ENCODE assay signal across 9 cellular contexts in the genomic region with DNA sequence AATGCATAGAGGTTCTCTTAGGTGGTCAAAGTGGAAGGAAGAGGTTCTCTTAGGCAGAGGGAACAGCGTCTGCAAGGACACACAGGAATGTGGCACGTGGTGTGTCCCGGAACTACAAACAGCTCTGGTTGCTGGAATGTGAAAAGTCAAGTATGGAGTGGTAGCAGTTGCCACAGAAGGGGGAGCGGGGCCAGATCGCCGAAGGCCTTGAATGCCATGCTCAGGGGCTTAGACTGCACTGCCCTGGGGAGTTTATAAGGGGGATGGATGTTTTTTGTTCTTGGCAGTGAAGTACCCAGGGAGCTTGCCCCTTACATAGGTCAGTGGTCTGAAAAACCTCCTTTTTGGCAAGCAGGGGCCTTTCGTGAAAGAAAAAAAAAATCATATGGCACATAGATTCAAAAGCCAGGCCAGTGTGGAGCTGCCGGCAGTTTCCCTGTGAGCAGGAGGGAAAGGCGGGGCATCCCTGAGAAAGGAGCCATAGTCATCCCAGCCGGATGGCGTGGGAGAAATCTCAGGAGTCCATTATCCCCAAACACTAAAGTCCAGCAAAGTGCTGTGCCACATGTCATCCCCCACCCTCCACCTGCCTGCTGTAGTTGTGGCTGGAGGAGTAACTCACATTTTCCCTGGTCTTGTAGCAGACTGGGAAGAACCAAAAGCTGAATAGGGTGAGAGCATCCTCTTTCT. TPM values are rescaled to one million over a fixed set of nuclear protein-coding genes. Genes with fewer than 3 reads are reported as not detected.
DNase-seq lines count a peak whose midpoint lies in the region; ATAC-seq and TF ChIP-seq lines count a peak whose summit lies in the region.
"Had no signal": no experiment of that assay in that cellular context is flagged by ENCODE, and none has a peak within 500 bp of the region (broad histone marks: within the 10 kb centered on the region; RNA-seq: fewer than 3 reads in every experiment).

No MANE protein-coding gene starts in this region.

- peak overlapping the region in 1 of 2 experiments; percentile 72; a peak in 1 of 4 replicates for H3K4me3 ChIP-seq in SK-N-SH (ENCODE audit: low read depth in 2 of 2, low read length in 1 of 2)
- 0 out of 2 replicates have a peak overlapping the region, but pooled peaks have one; percentile 64 for H3K4me3 ChIP-seq in iPS-20b (ENCODE audit: low read length)
- peak overlapping the region; percentile 61 to 83 (median 74) for H3K4me3 ChIP-seq in stomach

- 0 out of 2 replicates have a peak overlapping the region, but pooled peaks have one; percentile 80 for H3K4me2 ChIP-seq in SK-N-SH

- H3K27ac Mint-ChIP-seq in activated CD4-positive, alpha-beta memory T cell treated with anti-CD3 and anti-CD28 coated beads, Interleukin-2, amount 10 ng/mL, durations not matched to agents 7 days and 5 days, result no peak overlapping the region

- H3K9me2 ChIP-seq in SK-N-SH, result no peaks in the 10 kb centered on the region

- POLR2A ChIA-PET in SK-N-SH (lab: Yijun Ruan, JAX), result interaction anchor here (1.4 to 3.5 kb wide), 2 partner anchors 442 to 459 kb away, joined by 5 to 9 read pairs; partner anchors contain the start of genes DCAF17 and METTL8
- POLR2A ChIA-PET in activated CD4-positive, alpha-beta memory T cell treated with anti-CD3 and anti-CD28 coated beads, Interleukin-2, amount 10 ng/mL, durations not matched to agents 7 days and 5 days (lab: Charles Lee), result interaction anchor here (1.0 to 1.5 kb wide), 4 partner anchors 46 to 442 kb away, joined by 3 to 4 read pairs (median 4); partner anchors contain the start of gene GORASP2

- H3K4me1 ChIP-seq in SK-N-SH (ENCODE audit: control insufficient read depth in 1 of 2, insufficient read depth in 2 of 2, low read depth in 1 of 2, low read length in 1 of 2), result peaks cover 5 to 14% of the 10 kb centered on the region in 2 experiments; a peak in 2 of 4 replicates
- no peaks in the 10 kb centered on the region; the same call in 1 of the 2 replicates for H3K4me1 ChIP-seq in iPS-20b (ENCODE audit: insufficient read depth, low read length)
- peaks cover 15 to 26% (median 19%) of the 10 kb centered on the region in 4 donors for H3K4me1 ChIP-seq in stomach

- H3K27me3 Mint-ChIP-seq in activated CD4-positive, alpha-beta memory T cell treated with anti-CD3 and anti-CD28 coated beads, Interleukin-2, amount 10 ng/mL, durations not matched to agents 7 days and 5 days, result peaks cover 3% of the 10 kb centered on the region

- no peaks in the 10 kb centered on the region for H3K27me3 ChIP-seq in SK-N-SH (ENCODE audit: insufficient read depth)
- no peaks in the 10 kb centered on the region; the same call in 1 of the 2 replicates for H3K27me3 ChIP-seq in iPS-20b (ENCODE audit: insufficient read depth, low read length)
- H3K27me3 ChIP-seq in stomach, result no peaks in the 10 kb centered on the region

- WGBS in SK-N-SH (ENCODE audit: low lambda C conversion rate), result 93% methylated on average over 11 of the region's 11 CpGs
- 53 to 74% (median 60%) methylated on average over 11 of the region's 11 CpGs for WGBS in stomach, 5 donors

- H3K36me3 ChIP-seq in SK-N-SH (replicated peaks in 1 of 2; ENCODE audit: control insufficient read depth in 1 of 2, insufficient read depth in 2 of 2, low read length in 1 of 2) (no peaks in the 10 kb centered on the region), iPS-20b (ENCODE audit: insufficient read depth, low read depth, low read length) (no peaks in the 10 kb centered on the region), stomach (no peaks in the 10 kb centered on the region)

- peak overlapping the region; percentile 98; the same call in 1 of the 2 replicates for H2AFZ ChIP-seq in SK-N-SH (ENCODE audit: low read depth)

- no peaks in the 10 kb centered on the region for H3K36me3 Mint-ChIP-seq in activated CD4-positive, alpha-beta memory T cell treated with anti-CD3 and anti-CD28 coated beads, Interleukin-2, amount 10 ng/mL, durations not matched to agents 7 days and 5 days (ENCODE audit: low read depth)

- no peaks in the 10 kb centered on the region for H3K79me2 ChIP-seq in SK-N-SH (ENCODE audit: insufficient read depth)

- TF ChIP-seq POLR2A in stomach (IDR thresholded peaks at IDR 0.05), result no peak

- ATAC-seq in SK-N-SH treated with all-trans-retinoic acid at 6 μM for 48 hours (no peak), GM19023 (IDR thresholded peaks at IDR 0.05; ENCODE audit: unreplicated experiment) (no peak)

- no peak for DNase-seq in SK-N-SH
- no peak for DNase-seq in activated CD4-positive, alpha-beta memory T cell treated with anti-CD3 and anti-CD28 coated beads, Interleukin-2, amount 10 ng/mL, durations not matched to agents 7 days and 5 days
- DNase-seq in stomach, result peak; percentile 31
- no peak for DNase-seq in NOMO-1 (lab: John Stamatoyannopoulos, UW; ENCODE audit: unreplicated experiment in 2 of 2)
- no peak for DNase-seq in substantia nigra (lab: John Stamatoyannopoulos, UW)

- TF ChIP-seq CTCF in SK-N-SH (IDR thresholded peaks at IDR 0.05), result no peak
- no peak for TF ChIP-seq CTCF in stomach (IDR thresholded peaks at IDR 0.05)

- intact Hi-C loops in stomach (cut with DNase I; ENCODE audit: low total_unique reads), result loop anchor here (5.0 kb wide), 1 partner anchor 443 kb away; no protein-coding TSS in a partner anchor

- H4K20me1 ChIP-seq in SK-N-SH (ENCODE audit: insufficient read depth), result no peaks in the 10 kb centered on the region

- H3K9ac ChIP-seq in SK-N-SH (no peak overlapping the region), iPS-20b (ENCODE audit: low read depth, low read length) (no peak overlapping the region)

- H3F3A ChIP-seq in SK-N-SH (replicated peaks; ENCODE audit: insufficient read depth), result peaks cover 10% of the 10 kb centered on the region

- TF ChIP-seq EP300 in SK-N-SH (IDR thresholded peaks at IDR 0.05; ENCODE audit: borderline replicate concordance in 1 of 2, low read depth in 1 of 2, low read length in 1 of 2), result no peak
- no peak for TF ChIP-seq EP300 in stomach (IDR thresholded peaks at IDR 0.05)

- no peak for TF ChIP-seq RAD21 in SK-N-SH (IDR thresholded peaks at IDR 0.05; ENCODE audit: low read length)

- H3K9me3 Mint-ChIP-seq in activated CD4-positive, alpha-beta memory T cell treated with anti-CD3 and anti-CD28 coated beads, Interleukin-2, amount 10 ng/mL, durations not matched to agents 7 days and 5 days, result no peaks in the 10 kb centered on the region

- peak overlapping the region; percentile 59 for H3K4me3 Mint-ChIP-seq in activated CD4-positive, alpha-beta memory T cell treated with anti-CD3 and anti-CD28 coated beads, Interleukin-2, amount 10 ng/mL, durations not matched to agents 7 days and 5 days

- CTCF ChIA-PET in SK-N-SH (lab: Yijun Ruan, JAX), result interaction anchor here (1.0 to 4.6 kb wide), 12 partner anchors 12 to 460 kb away, joined by 3 to 70 read pairs (median 8); partner anchors contain the start of genes DCAF17, GORASP2, METTL8 and TLK1
- CTCF ChIA-PET in activated CD4-positive, alpha-beta memory T cell treated with anti-CD3 and anti-CD28 coated beads, Interleukin-2, amount 10 ng/mL, durations not matched to agents 7 days and 5 days (lab: Charles Lee), result interaction anchor here (0.6 to 4.9 kb wide), 5 partner anchors 38 to 442 kb away, joined by 3 to 36 read pairs (median 4); partner anchors contain the start of gene GORASP2

- H3K4me1 Mint-ChIP-seq in activated CD4-positive, alpha-beta memory T cell treated with anti-CD3 and anti-CD28 coated beads, Interleukin-2, amount 10 ng/mL, durations not matched to agents 7 days and 5 days, result peaks cover 7% of the 10 kb centered on the region

- H3K27ac ChIP-seq in SK-N-SH (ENCODE audit: low read depth in 2 of 2, low read length in 1 of 2), result no peak overlapping the region
- H3K27ac ChIP-seq in iPS-20b (ENCODE audit: low read length), result no peak overlapping the region
- peak overlapping the region in 2 of 5 donors; percentile 85 to 90 for H3K27ac ChIP-seq in stomach
- no peak overlapping the region for H3K27ac ChIP-seq in substantia nigra (ENCODE audit: low read depth, low read length, poor library complexity, severe bottlenecking)
- H3K27ac ChIP-seq: SK-N-MC had no signal

- H3K9me3 ChIP-seq in SK-N-SH (no peaks in the 10 kb centered on the region), iPS-20b (ENCODE audit: insufficient read depth, low read depth, low read length) (no peaks in the 10 kb centered on the region), stomach (no peaks in the 10 kb centered on the region)

TF ChIP-seq in SK-N-SH, 30 proteins besides CTCF, POLR2A, EP300 and RAD21 (continues in another document):
- TF ChIP-seq MXI1 (IDR thresholded peaks at IDR 0.05; ENCODE audit: low read depth, low read length) (no peak), SIN3A (IDR thresholded peaks at IDR 0.05; ENCODE audit: borderline replicate concordance, low read depth, low read length) (no peak), NFIC (IDR thresholded peaks at IDR 0.05; ENCODE audit: borderline replicate concordance) (no peak), NRF1 (IDR thresholded peaks at IDR 0.05; ENCODE audit: low read depth, low read length) (no peak), FOSL2 (IDR thresholded peaks at IDR 0.05; ENCODE audit: borderline replicate concordance, low read depth) (no peak), YY1 (IDR thresholded peaks at IDR 0.05; ENCODE audit: low read depth) (no peak), RFX5 (IDR thresholded peaks at IDR 0.05; ENCODE audit: low read length) (no peak), SMC3 (IDR thresholded peaks at IDR 0.05; ENCODE audit: low read depth, low read length) (no peak)

TF ChIP-seq in SK-N-SH treated with all-trans-retinoic acid at 6 μM for 48 hours, 23 proteins besides CTCF, POLR2A, EP300 and RAD21:
- no peak for TF ChIP-seq CSDC2 (CRISPR knock-in tag; IDR thresholded peaks at IDR 0.05)
TF ChIP-seq in SK-N-SH treated with all-trans-retinoic acid at 6 μM for 48 hours: peak in this region for 0.

RNA-seq across cellular contexts. Expression of gene GORASP2, which starts 45.4 kb away (rescaled TPM):
- polyA plus RNA-seq in SK-N-SH (2012; rRNA removed) (127 and 148 TPM in 2 replicates), stomach (10 to 100 TPM; 24.6 to 36.5 (median 31.0) TPM)
- polyA plus RNA-seq in SK-N-SH (2012; cell fraction: cytosol; rRNA removed), result 111 and 119 TPM in 2 replicates
- 62.1 and 103 TPM in 2 replicates for polyA plus RNA-seq in SK-N-SH (2012; cell fraction: nucleus; rRNA removed)
- 10 to 100 TPM; 58.7 to 67.0 TPM for total RNA-seq in activated CD4-positive, alpha-beta memory T cell treated with anti-CD3 and anti-CD28 coated beads, Interleukin-2, amount 10 ng/mL, durations not matched to agents 7 days and 5 days
- total RNA-seq in stomach, result 100 to 1,000 TPM in 2 of 5 donors, 10 to 100 TPM in 2, 1 to 10 TPM in 1; 9.9 to 141 (median 48.8) TPM
